9 cellular contexts compared by ENCODE assay signal in genomic region chr14:100653409-100653808, GRCh38.
A peak's percentile ranks its signal among the peaks of the same experiment; 100 is the strongest.
DNase-seq lines count a peak whose midpoint lies in the region; ATAC-seq and TF ChIP-seq lines count a peak whose summit lies in the region.
"Had no signal": no experiment of that assay in that cellular context is flagged by ENCODE, and none has a peak within 500 bp of the region (broad histone marks: within the 10 kb centered on the region; RNA-seq: fewer than 3 reads in every experiment).

No MANE protein-coding gene starts in this region.

- no TSS peak for BruUV-seq in MCF 10A (replicated peaks; lab: Mats Ljungman, UMichigan)

- no peak overlapping the region for H3K27ac ChIP-seq in breast epithelium
- H3K27ac ChIP-seq in transverse colon, result no peak overlapping the region

- TF ChIP-seq CTCF in MCF 10A (IDR thresholded peaks at IDR 0.05; ENCODE audit: unreplicated experiment), result peak; percentile 61
- TF ChIP-seq CTCF in breast epithelium (IDR thresholded peaks at IDR 0.05), result no peak
- peak; percentile 47 to 63 (median 54) for TF ChIP-seq CTCF in transverse colon (IDR thresholded peaks at IDR 0.05)

- TF ChIP-seq POLR2A in breast epithelium (IDR thresholded peaks at IDR 0.05), result no peak
- TF ChIP-seq POLR2A in transverse colon (IDR thresholded peaks at IDR 0.05), result no peak

- in situ Hi-C loops in transverse colon (cut with MboI; ENCODE audit: low pct_ligation_motif_present in 1 of 4, low pct_unique_long_range_greater_than_20kb in 1 of 4, low sequenced_read_pairs in 3 of 4), result loop anchor here in 1 of 4 donors (5.0 kb wide), 1 partner anchor 266 kb away; no protein-coding TSS in a partner anchor

- H3K4me3 Mint-ChIP-seq in MCF 10A (ENCODE audit: unreplicated experiment), result no peak overlapping the region
- H3K4me3 Mint-ChIP-seq in activated CD4-positive, alpha-beta memory T cell treated with anti-CD3 and anti-CD28 coated beads for 36 hours, result no peak overlapping the region
- H3K4me3 Mint-ChIP-seq: activated B cell treated with CpG ODN at 0.5 μM for 24 hours had no signal

- 74% methylated on average over 14 of the region's 15 CpGs; no CpG with 5 or more reads in 1 of the 2 donors for WGBS in transverse colon (ENCODE audit: low coverage in 1 of 2), 2 donors

- no peak for ATAC-seq in HG03432 (IDR thresholded peaks at IDR 0.05; ENCODE audit: unreplicated experiment)
- no peak for ATAC-seq in GM18873 (IDR thresholded peaks at IDR 0.05; ENCODE audit: low FRiP score, unreplicated experiment)
- no peak for ATAC-seq in HG02885 (IDR thresholded peaks at IDR 0.05; ENCODE audit: poor library complexity, unreplicated experiment)

- H3K4me1 Mint-ChIP-seq in MCF 10A (ENCODE audit: insufficient read depth, unreplicated experiment), result peaks cover 5% of the 10 kb centered on the region
- H3K4me1 Mint-ChIP-seq in activated CD4-positive, alpha-beta memory T cell treated with anti-CD3 and anti-CD28 coated beads for 36 hours (ENCODE audit: low read depth), result peaks cover 5% of the 10 kb centered on the region

- H3K4me3 ChIP-seq in breast epithelium (no peak overlapping the region), transverse colon (no peak overlapping the region)

- H3K9me3 Mint-ChIP-seq in MCF 10A (ENCODE audit: unreplicated experiment), result no peaks in the 10 kb centered on the region
- no peaks in the 10 kb centered on the region for H3K9me3 Mint-ChIP-seq in activated CD4-positive, alpha-beta memory T cell treated with anti-CD3 and anti-CD28 coated beads for 36 hours
- H3K9me3 Mint-ChIP-seq: activated B cell treated with CpG ODN at 0.5 μM for 24 hours had no signal

- H3K36me3 ChIP-seq in breast epithelium (no peaks in the 10 kb centered on the region), transverse colon (no peaks in the 10 kb centered on the region)

- DNase-seq in MCF 10A (ENCODE audit: unreplicated experiment) (no peak), breast epithelium (ENCODE audit: low spot score in 2 of 2) (no peak), hepatic stellate cell (ENCODE audit: low spot score) (peak; percentile 35), transverse colon (no peak)
- peak; percentile 54 for DNase-seq in activated CD4-positive, alpha-beta memory T cell treated with anti-CD3 and anti-CD28 coated beads for 36 hours
- DNase-seq: activated B cell treated with CpG ODN at 0.5 μM for 24 hours had no signal

- TF ChIP-seq EP300 in transverse colon (IDR thresholded peaks at IDR 0.05; ENCODE audit: low read depth), result no peak

- H3K9me3 ChIP-seq in breast epithelium, result no peaks in the 10 kb centered on the region
- no peaks in the 10 kb centered on the region for H3K9me3 ChIP-seq in transverse colon

- H3K27me3 ChIP-seq in breast epithelium (peaks cover 0 to 24% of the 10 kb centered on the region in 2 donors), transverse colon (peaks cover 28% of the 10 kb centered on the region)

- H3K4me1 ChIP-seq in breast epithelium, result no peaks in the 10 kb centered on the region
- H3K4me1 ChIP-seq in transverse colon, result peaks cover 3 to 13% (median 12%) of the 10 kb centered on the region in 4 donors

- H3K36me3 Mint-ChIP-seq in MCF 10A (ENCODE audit: insufficient read depth, unreplicated experiment), result no peaks in the 10 kb centered on the region
- H3K36me3 Mint-ChIP-seq in activated CD4-positive, alpha-beta memory T cell treated with anti-CD3 and anti-CD28 coated beads for 36 hours, result no peaks in the 10 kb centered on the region

- POLR2A ChIA-PET in MCF 10A (lab: Yijun Ruan, JAX), result no interaction called here
- POLR2A ChIA-PET in activated CD4-positive, alpha-beta memory T cell treated with anti-CD3 and anti-CD28 coated beads for 36 hours (lab: Charles Lee), result no interaction called here

- no peak overlapping the region for H3K27ac Mint-ChIP-seq in MCF 10A (ENCODE audit: low read depth, unreplicated experiment)
- no peak overlapping the region for H3K27ac Mint-ChIP-seq in activated CD4-positive, alpha-beta memory T cell treated with anti-CD3 and anti-CD28 coated beads for 36 hours
- H3K27ac Mint-ChIP-seq: activated B cell treated with CpG ODN at 0.5 μM for 24 hours had no signal

- CTCF ChIA-PET in MCF 10A (lab: Yijun Ruan, JAX), result interaction anchor here (0.6 to 2.5 kb wide), 7 partner anchors 8 to 642 kb away, joined by 3 to 12 read pairs (median 5); no protein-coding TSS in a partner anchor
- CTCF ChIA-PET in activated CD4-positive, alpha-beta memory T cell treated with anti-CD3 and anti-CD28 coated beads for 36 hours (lab: Charles Lee), result interaction anchor here (0.6 to 8.7 kb wide), 25 partner anchors 8 to 997 kb away, joined by 3 to 154 read pairs (median 4); no protein-coding TSS in a partner anchor

- peaks cover 11% of the 10 kb centered on the region for H3K27me3 Mint-ChIP-seq in MCF 10A (ENCODE audit: insufficient read depth, unreplicated experiment)
- peaks cover 13% of the 10 kb centered on the region for H3K27me3 Mint-ChIP-seq in activated CD4-positive, alpha-beta memory T cell treated with anti-CD3 and anti-CD28 coated beads for 36 hours

- intact Hi-C loops in MCF 10A (cut with micrococcal nuclease) (no loop called here), breast epithelium (cut with DNase I; ENCODE audit: low total_unique reads) (no loop called here), transverse colon (cut with DNase I; ENCODE audit: low total_unique reads) (no loop called here)
- intact Hi-C loops in activated CD4-positive, alpha-beta memory T cell treated with anti-CD3 and anti-CD28 coated beads for 36 hours (cut with micrococcal nuclease), result loop anchor here (1.0 kb wide), 1 partner anchor 270 kb away; no protein-coding TSS in a partner anchor

Comparison
In these comparisons a context has a peak if more than half of its experiments do, and no peak if none do; other contexts are left out.
1. CTCF ChIP-seq: peak in MCF 10A (single experiment) and transverse colon (5 of 5); none in breast epithelium (0 of 3).
2. DNase-seq: peak in activated CD4-positive, alpha-beta memory T cell treated with anti-CD3 and anti-CD28 coated beads for 36 hours (single experiment) and hepatic stellate cell (single experiment); none in MCF 10A (single experiment), breast epithelium (0 of 2) and transverse colon (single experiment).